Comparison of ENCODE assay signal across 1 cellular context in genomic region chr15:48883699-48884098, GRCh38.
TF ChIP-seq lines count a peak whose summit lies in the region.

No MANE protein-coding gene starts in this region.

TF ChIP-seq in K562, 482 proteins besides CTCF, POLR2A, EP300 and RAD21 (continued from another document):
- no peak for TF ChIP-seq RREB1 (CRISPR knock-in tag; IDR thresholded peaks at IDR 0.05)
- TF ChIP-seq ARID1B (IDR thresholded peaks at IDR 0.05): peak; percentile 75
- no peak for TF ChIP-seq SPI1 (IDR thresholded peaks at IDR 0.05; ENCODE audit: borderline replicate concordance, low read depth, low read length)
- TF ChIP-seq MLX (CRISPR knock-in tag; conservative IDR thresholded peaks at IDR 0.05): no peak
- TF ChIP-seq SRSF1 (IDR thresholded peaks at IDR 0.05; ENCODE audit: low read depth, low read length): no peak
- peak; percentile 37; the same call in 1 of the 2 replicates for TF ChIP-seq TAL1 (IDR thresholded peaks at IDR 0.05)
- peak; percentile 39; the same call in 1 of the 2 replicates for TF ChIP-seq TEAD4 (IDR thresholded peaks at IDR 0.05; ENCODE audit: low read length)
- TF ChIP-seq TEAD4 (CRISPR knock-in tag; IDR thresholded peaks at IDR 0.05; ENCODE audit: borderline replicate concordance): no peak
- no peak for TF ChIP-seq E2F1 (CRISPR knock-in tag; IDR thresholded peaks at IDR 0.05)
- TF ChIP-seq KDM4B (IDR thresholded peaks at IDR 0.05; ENCODE audit: borderline replicate concordance in 2 of 2, low read depth in 1 of 2): no peak
- peak; percentile 54 for TF ChIP-seq CBFA2T2 (conservative IDR thresholded peaks at IDR 0.05)
- peak; percentile 53 for TF ChIP-seq TCF3 (CRISPR knock-in tag; IDR thresholded peaks at IDR 0.05)
- TF ChIP-seq KDM1A (IDR thresholded peaks at IDR 0.05): peak in 1 of 2 experiments; percentile 27; a peak in 1 of 4 replicates
- TF ChIP-seq NCOR1 (IDR thresholded peaks at IDR 0.05): peak; percentile 74
- peak; percentile 82 for TF ChIP-seq NR2C1 (IDR thresholded peaks at IDR 0.05)
- peak; percentile 70 for TF ChIP-seq NR2C1 (tag; IDR thresholded peaks at IDR 0.05)
- peak; percentile 58; the same call in 1 of the 2 replicates for TF ChIP-seq SMARCA4 (IDR thresholded peaks at IDR 0.05)
- TF ChIP-seq CTBP1 (IDR thresholded peaks at IDR 0.05; ENCODE audit: borderline replicate concordance): no peak
- peak; percentile 48; the same call in 1 of the 2 replicates for TF ChIP-seq POLR2AphosphoS5 (IDR thresholded peaks at IDR 0.05; ENCODE audit: control insufficient read depth, insufficient read depth, low read depth, low read length)
- no peak for TF ChIP-seq ZFP36 (IDR thresholded peaks at IDR 0.05; ENCODE audit: low read depth, low read length, partially characterized antibody)
- TF ChIP-seq ARID3A (IDR thresholded peaks at IDR 0.05; ENCODE audit: borderline replicate concordance, low read depth, low read length): 0 out of 2 replicates have a peak, but pooled peaks have one; percentile 44
- 0 out of 2 replicates have a peak, but pooled peaks have one; percentile 20 for TF ChIP-seq EHMT2 (IDR thresholded peaks at IDR 0.05)
- no peak for TF ChIP-seq MBD1 (CRISPR knock-in tag; IDR thresholded peaks at IDR 0.05)
